8 cellular contexts compared by ENCODE assay signal in the genomic region with DNA sequence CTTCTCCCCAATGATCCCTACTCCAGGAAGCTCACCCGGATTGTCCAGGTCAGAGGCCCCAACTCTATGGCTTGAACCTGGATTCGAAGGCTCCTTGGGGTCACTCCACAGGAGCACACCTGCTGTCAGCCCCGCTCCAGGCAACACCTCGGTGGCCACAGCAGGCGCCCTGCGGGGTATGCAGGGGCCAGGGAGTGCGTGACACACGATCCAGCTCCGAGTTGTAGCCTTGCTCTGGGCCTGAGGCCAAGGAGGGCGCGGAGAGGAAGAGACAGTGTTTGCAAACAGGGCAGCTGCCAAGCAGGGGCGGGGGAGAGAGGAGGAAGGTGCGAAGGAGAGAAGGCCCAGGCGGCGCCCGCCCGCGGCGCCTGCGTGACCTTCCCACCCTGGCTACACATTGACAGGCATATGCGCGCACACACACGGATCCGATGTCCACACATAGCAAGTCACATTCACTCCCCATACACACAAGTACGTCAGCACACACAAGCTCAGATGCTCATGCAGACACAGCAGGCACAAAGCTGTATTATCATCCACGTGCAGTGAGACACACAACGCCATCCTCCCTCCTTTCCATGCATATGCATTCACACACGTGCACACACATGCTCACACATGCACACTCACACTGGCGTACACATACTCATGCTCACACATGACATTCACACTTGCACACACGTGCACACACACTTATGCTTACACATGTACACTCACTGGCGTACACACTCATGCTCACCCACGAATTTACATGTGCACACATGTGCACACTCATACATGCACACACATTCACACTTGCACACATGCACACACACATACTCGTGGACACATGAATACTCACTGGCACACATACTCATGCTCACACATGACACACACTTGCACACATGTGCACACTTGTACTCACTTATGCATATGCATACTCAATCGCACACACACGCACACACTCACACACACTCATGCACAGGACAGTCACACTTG. TPM values are rescaled to one million over a fixed set of nuclear protein-coding genes. Genes with fewer than 3 reads are reported as not detected.
DNase-seq lines count a peak whose midpoint lies in the region; ATAC-seq and TF ChIP-seq lines count a peak whose summit lies in the region.

No MANE protein-coding gene starts in this region.

- TF ChIP-seq POLR2A in gastrocnemius medialis (IDR thresholded peaks at IDR 0.05) = no peak

- H3K9me3 ChIP-seq in gastrocnemius medialis = no peaks in the 10 kb centered on the region

- no peak overlapping the region for H3K4me3 ChIP-seq in fibroblast of villous mesenchyme (ENCODE audit: low read depth, low read length)
- H3K4me3 ChIP-seq in gastrocnemius medialis = peak overlapping the region in 2 of 4 donors; percentile 4 to 22

- TF ChIP-seq CTCF in fibroblast of villous mesenchyme (IDR thresholded peaks at IDR 0.05; ENCODE audit: insufficient read depth, low read depth, low read length) = no peak
- TF ChIP-seq CTCF in gastrocnemius medialis (IDR thresholded peaks at IDR 0.05 in 4 of 5, conservative IDR thresholded peaks at IDR 0.05 in 1 of 5) = no peak

- no peaks in the 10 kb centered on the region for H3K9me3 Mint-ChIP-seq in stimulated activated memory B cell treated with anti-CD40 and anti-IgM and Interleukin-4, amounts not matched to agents 10 μg/mL and 1 μg/mL and 100 μg/mL, for 72 hours

- in situ Hi-C loops in gastrocnemius medialis (cut with MboI; ENCODE audit: low sequenced_read_pairs in 4 of 4) = no loop called here

- H3K27ac Mint-ChIP-seq in stimulated activated memory B cell treated with anti-CD40 and anti-IgM and Interleukin-4, amounts not matched to agents 10 μg/mL and 1 μg/mL and 100 μg/mL, for 72 hours = no peak overlapping the region

- H3K4me1 Mint-ChIP-seq in stimulated activated memory B cell treated with anti-CD40 and anti-IgM and Interleukin-4, amounts not matched to agents 10 μg/mL and 1 μg/mL and 100 μg/mL, for 72 hours = no peaks in the 10 kb centered on the region

- no peaks in the 10 kb centered on the region for H3K27me3 Mint-ChIP-seq in stimulated activated memory B cell treated with anti-CD40 and anti-IgM and Interleukin-4, amounts not matched to agents 10 μg/mL and 1 μg/mL and 100 μg/mL, for 72 hours

- no peaks in the 10 kb centered on the region for H3K27me3 ChIP-seq in gastrocnemius medialis

- H3K4me3 Mint-ChIP-seq in stimulated activated memory B cell treated with anti-CD40 and anti-IgM and Interleukin-4, amounts not matched to agents 10 μg/mL and 1 μg/mL and 100 μg/mL, for 72 hours = no peak overlapping the region

- H3K27ac ChIP-seq in gastrocnemius medialis = peak overlapping the region; percentile 69 to 80 (median 76)

- ATAC-seq in gastrocnemius medialis (peak; percentile 58 to 81), HG02763 (IDR thresholded peaks at IDR 0.05; ENCODE audit: unreplicated experiment) (no peak)
- ATAC-seq in stimulated activated memory B cell treated with anti-CD40 and anti-IgM and Interleukin-4, amounts not matched to agents 10 μg/mL and 1 μg/mL and 100 μg/mL, for 72 hours = no peak

- no peaks in the 10 kb centered on the region for H3K36me3 Mint-ChIP-seq in stimulated activated memory B cell treated with anti-CD40 and anti-IgM and Interleukin-4, amounts not matched to agents 10 μg/mL and 1 μg/mL and 100 μg/mL, for 72 hours

- H3K36me3 ChIP-seq in gastrocnemius medialis = no peaks in the 10 kb centered on the region

- intact Hi-C loops in gastrocnemius medialis (cut with DNase I; ENCODE audit: low total_unique reads) = no loop called here

- peaks cover 23 to 27% of the 10 kb centered on the region in 2 donors for H3K4me1 ChIP-seq in gastrocnemius medialis

- DNase-seq in NCI-H748 (lab: John Stamatoyannopoulos, UW; ENCODE audit: unreplicated experiment) = peak; percentile 62
- no peak for DNase-seq in NCI-H748 treated with DMSO at 0.1 percent for 48 hours (lab: John Stamatoyannopoulos, UW)
- peak; percentile 64 for DNase-seq in fibroblast of villous mesenchyme (ENCODE audit: low read depth)
- DNase-seq in gastrocnemius medialis = peak; percentile 64 to 88
- no peak for DNase-seq in stimulated activated CD4-positive, alpha-beta T cell treated with anti-CD3 and anti-CD28 coated beads, Interleukin-4, amount 100 ng/mL, for 24 hours

TF ChIP-seq in PFSK-1, 5 proteins besides CTCF, POLR2A, EP300 and RAD21:
- TF ChIP-seq SIN3A (IDR thresholded peaks at IDR 0.05; ENCODE audit: borderline replicate concordance, insufficient read depth, low read length) (peak; percentile 60; the same call in 1 of the 2 replicates), POLR2AphosphoS5 (IDR thresholded peaks at IDR 0.05; ENCODE audit: low read depth, low read length) (0 out of 2 replicates have a peak, but pooled peaks have one; percentile 33), FOXP2 (optimal IDR thresholded peaks at IDR 0.05; ENCODE audit: borderline replicate concordance, extremely low read depth, extremely low read length, insufficient read depth) (peak; percentile 97), TAF1 (IDR thresholded peaks at IDR 0.05; ENCODE audit: borderline replicate concordance, insufficient read depth, low read length) (peak; percentile 33; the same call in 1 of the 2 replicates)
- TF ChIP-seq, protein P1, sequence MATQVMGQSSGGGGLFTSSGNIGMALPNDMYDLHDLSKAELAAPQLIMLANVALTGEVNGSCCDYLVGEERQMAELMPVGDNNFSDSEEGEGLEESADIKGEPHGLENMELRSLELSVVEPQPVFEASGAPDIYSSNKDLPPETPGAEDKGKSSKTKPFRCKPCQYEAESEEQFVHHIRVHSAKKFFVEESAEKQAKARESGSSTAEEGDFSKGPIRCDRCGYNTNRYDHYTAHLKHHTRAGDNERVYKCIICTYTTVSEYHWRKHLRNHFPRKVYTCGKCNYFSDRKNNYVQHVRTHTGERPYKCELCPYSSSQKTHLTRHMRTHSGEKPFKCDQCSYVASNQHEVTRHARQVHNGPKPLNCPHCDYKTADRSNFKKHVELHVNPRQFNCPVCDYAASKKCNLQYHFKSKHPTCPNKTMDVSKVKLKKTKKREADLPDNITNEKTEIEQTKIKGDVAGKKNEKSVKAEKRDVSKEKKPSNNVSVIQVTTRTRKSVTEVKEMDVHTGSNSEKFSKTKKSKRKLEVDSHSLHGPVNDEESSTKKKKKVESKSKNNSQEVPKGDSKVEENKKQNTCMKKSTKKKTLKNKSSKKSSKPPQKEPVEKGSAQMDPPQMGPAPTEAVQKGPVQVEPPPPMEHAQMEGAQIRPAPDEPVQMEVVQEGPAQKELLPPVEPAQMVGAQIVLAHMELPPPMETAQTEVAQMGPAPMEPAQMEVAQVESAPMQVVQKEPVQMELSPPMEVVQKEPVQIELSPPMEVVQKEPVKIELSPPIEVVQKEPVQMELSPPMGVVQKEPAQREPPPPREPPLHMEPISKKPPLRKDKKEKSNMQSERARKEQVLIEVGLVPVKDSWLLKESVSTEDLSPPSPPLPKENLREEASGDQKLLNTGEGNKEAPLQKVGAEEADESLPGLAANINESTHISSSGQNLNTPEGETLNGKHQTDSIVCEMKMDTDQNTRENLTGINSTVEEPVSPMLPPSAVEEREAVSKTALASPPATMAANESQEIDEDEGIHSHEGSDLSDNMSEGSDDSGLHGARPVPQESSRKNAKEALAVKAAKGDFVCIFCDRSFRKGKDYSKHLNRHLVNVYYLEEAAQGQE (IDR thresholded peaks at IDR 0.05; ENCODE audit: insufficient read depth in 1 of 2, low read depth in 2 of 2, low read length in 2 of 2) = no peak; a peak in 1 of 4 replicates

RNA-seq across cellular contexts. Expression of a gene that starts 10.4 kb away (rescaled TPM):
- 2.9 TPM for polyA plus RNA-seq in PFSK-1 (2012; ENCODE audit: insufficient read length, low read depth)
- total RNA-seq in fibroblast of villous mesenchyme (not detected in 2 replicates), gastrocnemius medialis (1 to 10 TPM in 3 of 4 donors, not detected in 1; 1.5 to 3.0 (median 1.6) TPM)

RNA-seq across cellular contexts. Expression of a gene that starts 18.8 kb away (rescaled TPM):
- polyA plus RNA-seq in PFSK-1 (2012; ENCODE audit: insufficient read length, low read depth) = 0.44 TPM
- under 0.01 TPM in 2 replicates for total RNA-seq in fibroblast of villous mesenchyme
- 10 to 100 TPM in 1 of 4 donors, 1 to 10 TPM in 3; 3.1 to 24.1 (median 6.8) TPM for total RNA-seq in gastrocnemius medialis

RNA-seq across cellular contexts. Expression of a gene that starts 38.3 kb away (rescaled TPM):
- 12.5 TPM for polyA plus RNA-seq in PFSK-1 (2012; ENCODE audit: insufficient read length, low read depth)
- total RNA-seq in fibroblast of villous mesenchyme = 21.2 and 23.2 TPM in 2 replicates
- 1 to 10 TPM in 2 of 4 donors, under 1 TPM in 2; 0.53 to 2.2 (median 1.1) TPM for total RNA-seq in gastrocnemius medialis

RNA-seq across cellular contexts. Expression of a gene that starts 41.5 kb away (rescaled TPM):
- 44.4 TPM for polyA plus RNA-seq in PFSK-1 (2012; ENCODE audit: insufficient read length, low read depth)
- total RNA-seq in fibroblast of villous mesenchyme (18.1 and 20.3 TPM in 2 replicates), gastrocnemius medialis (1 to 10 TPM in 2 of 4 donors, under 1 TPM in 2; 0.40 to 2.5 (median 1.1) TPM)

RNA-seq across cellular contexts. Expression of a gene that starts 50.1 kb away (rescaled TPM):
- polyA plus RNA-seq in PFSK-1 (2012; ENCODE audit: insufficient read length, low read depth) = 27.6 TPM
- total RNA-seq in fibroblast of villous mesenchyme (0.86 and 2.6 TPM in 2 replicates), gastrocnemius medialis (10 to 100 TPM in 3 of 4 donors, 1 to 10 TPM in 1; 7.4 to 22.3 (median 14.1) TPM)

Comparison
In these comparisons a context has a peak if more than half of its experiments do, and no peak if none do; other contexts are left out.
1. DNase-seq: peak in NCI-H748 (single experiment), fibroblast of villous mesenchyme (single experiment) and gastrocnemius medialis (2 of 2); none in NCI-H748 treated with DMSO at 0.1 percent for 48 hours (single experiment) and stimulated activated CD4-positive, alpha-beta T cell treated with anti-CD3 and anti-CD28 coated beads, Interleukin-4, amount 100 ng/mL, for 24 hours (single experiment).
2. ATAC-seq: peak in gastrocnemius medialis (2 of 2); none in stimulated activated memory B cell treated with anti-CD40 and anti-IgM and Interleukin-4, amounts not matched to agents 10 μg/mL and 1 μg/mL and 100 μg/mL, for 72 hours (single experiment) and HG02763 (single experiment).